Comparison of ENCODE assay signal across 10 cellular contexts in the genomic region with DNA sequence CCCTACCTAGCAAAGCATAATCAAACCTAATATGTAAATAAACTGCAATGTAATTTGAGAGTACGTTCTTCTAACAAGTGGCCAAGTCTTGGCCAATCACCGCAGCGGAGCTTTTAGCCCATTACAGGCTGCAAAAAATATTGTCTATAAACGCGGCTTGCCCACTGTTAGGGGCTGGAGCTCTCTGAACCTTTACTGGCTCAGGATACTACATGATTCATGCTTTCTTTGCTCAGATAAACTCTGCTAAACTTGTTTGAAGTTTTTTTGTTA. TPM values are rescaled to one million over a fixed set of nuclear protein-coding genes. Genes with fewer than 3 reads are reported as not detected.
DNase-seq lines count a peak whose midpoint lies in the region; ATAC-seq and TF ChIP-seq lines count a peak whose summit lies in the region.
"Had no signal": no experiment of that assay in that cellular context is flagged by ENCODE, and none has a peak within 500 bp of the region (broad histone marks: within the 10 kb centered on the region; RNA-seq: fewer than 3 reads in every experiment).

No MANE protein-coding gene starts in this region.

- H3F3A ChIP-seq in OCI-LY1 (ENCODE audit: insufficient read depth, low read length) = no peaks in the 10 kb centered on the region

- H3K27ac ChIP-seq in heart left ventricle (peak overlapping the region; percentile 12 to 97 (median 94)), OCI-LY1 (ENCODE audit: low read depth, low read length, poor library complexity, severe bottlenecking) (no peak overlapping the region), right atrium auricular region (peak overlapping the region; percentile 91 to 96), tibial artery (peak overlapping the region; percentile 93 to 96)

- no peaks in the 10 kb centered on the region for H3K9me2 ChIP-seq in OCI-LY1 (ENCODE audit: low read depth, low read length)

- peaks cover 0 to 47% (median 26%) of the 10 kb centered on the region in 12 donors for H3K4me1 ChIP-seq in heart left ventricle
- H3K4me1 ChIP-seq in OCI-LY1 (ENCODE audit: insufficient read depth, low read length, severe bottlenecking) = peaks cover 40% of the 10 kb centered on the region
- peaks cover 0 to 43% of the 10 kb centered on the region in 2 donors for H3K4me1 ChIP-seq in right atrium auricular region
- H3K4me1 ChIP-seq in tibial artery = peaks cover 0 to 58% (median 29%) of the 10 kb centered on the region in 4 donors

- peak overlapping the region; percentile 91 for H3K9ac ChIP-seq in OCI-LY1 (ENCODE audit: low read length)

- TF ChIP-seq POLR2A in heart left ventricle (IDR thresholded peaks at IDR 0.05) = no peak

- no peaks in the 10 kb centered on the region for H4K20me1 ChIP-seq in OCI-LY1 (ENCODE audit: insufficient read depth, low read length)

- no peaks in the 10 kb centered on the region for H3K36me3 ChIP-seq in heart left ventricle
- H3K36me3 ChIP-seq in OCI-LY1 (ENCODE audit: insufficient read depth, low read length) = peaks cover 3% of the 10 kb centered on the region; the same call in 1 of the 2 replicates
- H3K36me3 ChIP-seq in right atrium auricular region = no peaks in the 10 kb centered on the region
- no peaks in the 10 kb centered on the region for H3K36me3 ChIP-seq in tibial artery

- TF ChIP-seq CTCF in heart left ventricle (IDR thresholded peaks at IDR 0.05) (no peak), OCI-LY1 (IDR thresholded peaks at IDR 0.05; ENCODE audit: low read length) (no peak), right atrium auricular region (IDR thresholded peaks at IDR 0.05) (no peak), tibial artery (IDR thresholded peaks at IDR 0.05) (no peak)

- ATAC-seq in heart left ventricle (peak in 1 of 4 donors; percentile 10), left cardiac atrium (no peak), HG03175 (IDR thresholded peaks at IDR 0.05; ENCODE audit: unreplicated experiment) (no peak)

- DNase-seq in heart left ventricle = no peak
- no peak for DNase-seq in left cardiac atrium
- DNase-seq in right atrium auricular region (ENCODE audit: low spot score) = no peak
- no peak for DNase-seq in tibial artery
- DNase-seq in COLO829 (ENCODE audit: low spot score) = no peak
- no peak for DNase-seq in NCI-H774 (lab: John Stamatoyannopoulos, UW)
- DNase-seq: CD8-positive, alpha-beta T cell; NCI-H226 had no signal

- H3K4me2 ChIP-seq in OCI-LY1 (ENCODE audit: low read length) = peak overlapping the region; percentile 83

- peak overlapping the region in 10 of 12 donors; percentile 67 to 92 (median 86) for H3K4me3 ChIP-seq in heart left ventricle
- H3K4me3 ChIP-seq in OCI-LY1 (ENCODE audit: low read depth, low read length, poor library complexity, severe bottlenecking) = peak overlapping the region; percentile 90
- peak overlapping the region; percentile 76 to 78 for H3K4me3 ChIP-seq in right atrium auricular region
- peak overlapping the region; percentile 74 to 96 for H3K4me3 ChIP-seq in tibial artery

- peak overlapping the region; percentile 56; the same call in 1 of the 2 replicates for H2AFZ ChIP-seq in OCI-LY1 (ENCODE audit: low read length)

- H3K9me3 ChIP-seq in heart left ventricle (no peaks in the 10 kb centered on the region), OCI-LY1 (ENCODE audit: low read length) (no peaks in the 10 kb centered on the region), right atrium auricular region (no peaks in the 10 kb centered on the region), tibial artery (no peaks in the 10 kb centered on the region)

- H3K79me2 ChIP-seq in OCI-LY1 (ENCODE audit: insufficient read depth, low read length) = peaks cover 38% of the 10 kb centered on the region

- WGBS in heart left ventricle, 4 donors = 30 to 52% (median 42%) methylated on average over 5 of the region's 5 CpGs

- intact Hi-C loops in heart left ventricle (cut with DNase I) (loop anchor here in 7 of 10 donors (1.0 to 10.0 kb wide), 5 partner anchors 54 to 166 kb away; partner anchors contain the start of genes CYP2U1 (in 7 of the 7) and SGMS2 (in 1 of the 7)), left cardiac atrium (cut with DNase I) (loop anchor here in 1 of 2 donors (5.0 kb wide), 1 partner anchor 56 kb away; the partner anchor contains the start of gene CYP2U1), tibial artery (cut with DNase I; ENCODE audit: low total_unique reads) (loop anchor here (10.0 kb wide), 1 partner anchor 54 kb away; the partner anchor contains the start of gene CYP2U1)

- no peaks in the 10 kb centered on the region for H3K27me3 ChIP-seq in heart left ventricle
- H3K27me3 ChIP-seq in OCI-LY1 (ENCODE audit: insufficient read depth, low read length) = no peaks in the 10 kb centered on the region
- no peaks in the 10 kb centered on the region for H3K27me3 ChIP-seq in right atrium auricular region
- H3K27me3 ChIP-seq in tibial artery = no peaks in the 10 kb centered on the region

RNA-seq across cellular contexts. Expression of gene HADH, which starts 1.0 kb away (rescaled TPM):
- 100 to 1,000 TPM; 138 to 382 (median 217) TPM for total RNA-seq in heart left ventricle
- 100 to 1,000 TPM in 1 of 2 donors, 10 to 100 TPM in 1; 60.6 to 147 TPM for polyA plus RNA-seq in heart left ventricle
- total RNA-seq in left cardiac atrium = 100 to 1,000 TPM; 103 to 132 TPM
- total RNA-seq in right atrium auricular region = 100 to 1,000 TPM; 108 to 143 TPM

RNA-seq across cellular contexts. Expression of gene CYP2U1, which starts 57.4 kb away (rescaled TPM):
- total RNA-seq in heart left ventricle (10 to 100 TPM in 1 of 9 donors, 1 to 10 TPM in 8; 5.5 to 11.8 (median 6.9) TPM), left cardiac atrium (10 to 100 TPM in 1 of 2 donors, 1 to 10 TPM in 1; 9.4 to 10.8 TPM), right atrium auricular region (10 to 100 TPM; 11.3 to 11.8 TPM)
- 1 to 10 TPM; 3.7 to 5.8 TPM for polyA plus RNA-seq in heart left ventricle
